2 cellular contexts compared by ENCODE assay signal in the genomic region with DNA sequence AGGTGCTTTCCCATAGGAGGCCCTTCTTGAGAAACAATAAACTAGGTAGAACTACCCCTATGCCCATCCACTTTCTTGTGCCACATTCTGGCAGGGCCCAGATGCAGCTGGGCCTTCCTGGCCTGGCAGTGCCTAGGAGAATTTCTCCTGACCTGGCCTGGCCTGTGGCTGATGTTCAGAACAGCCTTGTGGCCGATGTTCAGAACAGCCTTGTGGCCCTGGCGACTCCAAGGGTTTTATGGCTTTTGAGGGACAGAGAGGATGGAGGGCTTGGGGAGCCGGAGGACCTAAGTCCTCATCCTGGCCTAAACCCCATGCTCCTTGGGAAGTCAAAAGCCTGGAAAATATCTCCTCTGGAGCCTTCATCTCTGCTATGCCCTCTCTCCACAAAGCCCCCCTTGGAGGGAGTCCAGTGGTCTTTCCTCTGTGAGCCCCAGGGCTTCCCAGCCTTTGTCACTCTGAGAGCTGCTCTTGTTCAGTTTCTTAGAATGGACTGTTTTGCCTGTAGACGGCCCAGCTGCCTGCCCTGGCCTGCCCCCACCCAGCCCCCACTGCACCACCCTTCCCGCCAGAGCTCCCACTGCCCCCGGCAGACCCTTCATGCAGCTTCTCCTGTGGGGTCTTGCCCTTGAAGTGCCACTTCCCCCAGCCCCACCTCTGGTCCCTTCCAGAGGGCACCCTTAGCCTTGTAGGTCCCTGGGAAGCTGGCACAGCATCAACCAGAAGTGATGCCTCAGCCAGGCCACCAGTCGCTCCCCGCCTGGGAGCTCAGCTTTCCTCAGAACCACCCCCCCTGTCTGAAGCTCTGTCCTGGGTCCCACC.
TF ChIP-seq lines count a peak whose summit lies in the region.

No MANE protein-coding gene starts in this region.

TF ChIP-seq in SK-N-SH treated with all-trans-retinoic acid at 6 μM for 48 hours, 23 proteins besides CTCF, POLR2A, EP300 and RAD21 (continued from another document):
- TF ChIP-seq ZFP3 (CRISPR knock-in tag; IDR thresholded peaks at IDR 0.05), result no peak
- no peak for TF ChIP-seq BACH2 (CRISPR knock-in tag; IDR thresholded peaks at IDR 0.05; ENCODE audit: borderline replicate concordance)
- no peak for TF ChIP-seq ARNTL (CRISPR knock-in tag; IDR thresholded peaks at IDR 0.05; ENCODE audit: borderline replicate concordance, low read depth)
- TF ChIP-seq TCF4 (CRISPR knock-in tag; IDR thresholded peaks at IDR 0.05; ENCODE audit: borderline replicate concordance), result no peak
- TF ChIP-seq, protein P1, sequence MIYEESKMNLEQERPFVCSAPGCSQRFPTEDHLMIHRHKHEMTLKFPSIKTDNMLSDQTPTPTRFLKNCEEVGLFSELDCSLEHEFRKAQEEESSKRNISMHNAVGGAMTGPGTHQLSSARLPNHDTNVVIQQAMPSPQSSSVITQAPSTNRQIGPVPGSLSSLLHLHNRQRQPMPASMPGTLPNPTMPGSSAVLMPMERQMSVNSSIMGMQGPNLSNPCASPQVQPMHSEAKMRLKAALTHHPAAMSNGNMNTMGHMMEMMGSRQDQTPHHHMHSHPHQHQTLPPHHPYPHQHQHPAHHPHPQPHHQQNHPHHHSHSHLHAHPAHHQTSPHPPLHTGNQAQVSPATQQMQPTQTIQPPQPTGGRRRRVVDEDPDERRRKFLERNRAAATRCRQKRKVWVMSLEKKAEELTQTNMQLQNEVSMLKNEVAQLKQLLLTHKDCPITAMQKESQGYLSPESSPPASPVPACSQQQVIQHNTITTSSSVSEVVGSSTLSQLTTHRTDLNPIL (CRISPR knock-in tag; IDR thresholded peaks at IDR 0.05; ENCODE audit: low read depth), result no peak
- TF ChIP-seq, protein P2, sequence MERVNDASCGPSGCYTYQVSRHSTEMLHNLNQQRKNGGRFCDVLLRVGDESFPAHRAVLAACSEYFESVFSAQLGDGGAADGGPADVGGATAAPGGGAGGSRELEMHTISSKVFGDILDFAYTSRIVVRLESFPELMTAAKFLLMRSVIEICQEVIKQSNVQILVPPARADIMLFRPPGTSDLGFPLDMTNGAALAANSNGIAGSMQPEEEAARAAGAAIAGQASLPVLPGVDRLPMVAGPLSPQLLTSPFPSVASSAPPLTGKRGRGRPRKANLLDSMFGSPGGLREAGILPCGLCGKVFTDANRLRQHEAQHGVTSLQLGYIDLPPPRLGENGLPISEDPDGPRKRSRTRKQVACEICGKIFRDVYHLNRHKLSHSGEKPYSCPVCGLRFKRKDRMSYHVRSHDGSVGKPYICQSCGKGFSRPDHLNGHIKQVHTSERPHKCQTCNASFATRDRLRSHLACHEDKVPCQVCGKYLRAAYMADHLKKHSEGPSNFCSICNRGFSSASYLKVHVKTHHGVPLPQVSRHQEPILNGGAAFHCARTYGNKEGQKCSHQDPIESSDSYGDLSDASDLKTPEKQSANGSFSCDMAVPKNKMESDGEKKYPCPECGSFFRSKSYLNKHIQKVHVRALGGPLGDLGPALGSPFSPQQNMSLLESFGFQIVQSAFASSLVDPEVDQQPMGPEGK (CRISPR knock-in tag; IDR thresholded peaks at IDR 0.05; ENCODE audit: borderline replicate concordance), result no peak
- TF ChIP-seq, protein P3, sequence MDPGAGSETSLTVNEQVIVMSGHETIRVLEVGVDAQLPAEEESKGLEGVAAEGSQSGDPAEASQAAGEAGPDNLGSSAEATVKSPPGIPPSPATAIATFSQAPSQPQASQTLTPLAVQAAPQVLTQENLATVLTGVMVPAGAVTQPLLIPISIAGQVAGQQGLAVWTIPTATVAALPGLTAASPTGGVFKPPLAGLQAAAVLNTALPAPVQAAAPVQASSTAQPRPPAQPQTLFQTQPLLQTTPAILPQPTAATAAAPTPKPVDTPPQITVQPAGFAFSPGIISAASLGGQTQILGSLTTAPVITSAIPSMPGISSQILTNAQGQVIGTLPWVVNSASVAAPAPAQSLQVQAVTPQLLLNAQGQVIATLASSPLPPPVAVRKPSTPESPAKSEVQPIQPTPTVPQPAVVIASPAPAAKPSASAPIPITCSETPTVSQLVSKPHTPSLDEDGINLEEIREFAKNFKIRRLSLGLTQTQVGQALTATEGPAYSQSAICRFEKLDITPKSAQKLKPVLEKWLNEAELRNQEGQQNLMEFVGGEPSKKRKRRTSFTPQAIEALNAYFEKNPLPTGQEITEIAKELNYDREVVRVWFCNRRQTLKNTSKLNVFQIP (CRISPR knock-in tag; IDR thresholded peaks at IDR 0.05; ENCODE audit: borderline replicate concordance, low read depth), result no peak
- TF ChIP-seq, protein P4, sequence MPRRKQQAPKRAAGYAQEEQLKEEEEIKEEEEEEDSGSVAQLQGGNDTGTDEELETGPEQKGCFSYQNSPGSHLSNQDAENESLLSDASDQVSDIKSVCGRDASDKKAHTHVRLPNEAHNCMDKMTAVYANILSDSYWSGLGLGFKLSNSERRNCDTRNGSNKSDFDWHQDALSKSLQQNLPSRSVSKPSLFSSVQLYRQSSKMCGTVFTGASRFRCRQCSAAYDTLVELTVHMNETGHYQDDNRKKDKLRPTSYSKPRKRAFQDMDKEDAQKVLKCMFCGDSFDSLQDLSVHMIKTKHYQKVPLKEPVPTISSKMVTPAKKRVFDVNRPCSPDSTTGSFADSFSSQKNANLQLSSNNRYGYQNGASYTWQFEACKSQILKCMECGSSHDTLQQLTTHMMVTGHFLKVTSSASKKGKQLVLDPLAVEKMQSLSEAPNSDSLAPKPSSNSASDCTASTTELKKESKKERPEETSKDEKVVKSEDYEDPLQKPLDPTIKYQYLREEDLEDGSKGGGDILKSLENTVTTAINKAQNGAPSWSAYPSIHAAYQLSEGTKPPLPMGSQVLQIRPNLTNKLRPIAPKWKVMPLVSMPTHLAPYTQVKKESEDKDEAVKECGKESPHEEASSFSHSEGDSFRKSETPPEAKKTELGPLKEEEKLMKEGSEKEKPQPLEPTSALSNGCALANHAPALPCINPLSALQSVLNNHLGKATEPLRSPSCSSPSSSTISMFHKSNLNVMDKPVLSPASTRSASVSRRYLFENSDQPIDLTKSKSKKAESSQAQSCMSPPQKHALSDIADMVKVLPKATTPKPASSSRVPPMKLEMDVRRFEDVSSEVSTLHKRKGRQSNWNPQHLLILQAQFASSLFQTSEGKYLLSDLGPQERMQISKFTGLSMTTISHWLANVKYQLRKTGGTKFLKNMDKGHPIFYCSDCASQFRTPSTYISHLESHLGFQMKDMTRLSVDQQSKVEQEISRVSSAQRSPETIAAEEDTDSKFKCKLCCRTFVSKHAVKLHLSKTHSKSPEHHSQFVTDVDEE (CRISPR knock-in tag; IDR thresholded peaks at IDR 0.05), result no peak
- TF ChIP-seq ZNF8 (CRISPR knock-in tag; IDR thresholded peaks at IDR 0.05), result no peak

TF ChIP-seq in SK-N-SH, 30 proteins besides CTCF, POLR2A, EP300 and RAD21 (continued from another document):
- TF ChIP-seq, protein P5, sequence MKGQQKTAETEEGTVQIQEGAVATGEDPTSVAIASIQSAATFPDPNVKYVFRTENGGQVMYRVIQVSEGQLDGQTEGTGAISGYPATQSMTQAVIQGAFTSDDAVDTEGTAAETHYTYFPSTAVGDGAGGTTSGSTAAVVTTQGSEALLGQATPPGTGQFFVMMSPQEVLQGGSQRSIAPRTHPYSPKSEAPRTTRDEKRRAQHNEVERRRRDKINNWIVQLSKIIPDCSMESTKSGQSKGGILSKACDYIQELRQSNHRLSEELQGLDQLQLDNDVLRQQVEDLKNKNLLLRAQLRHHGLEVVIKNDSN (IDR thresholded peaks at IDR 0.05; ENCODE audit: borderline replicate concordance, low read depth), result no peak
- TF ChIP-seq, protein P6, sequence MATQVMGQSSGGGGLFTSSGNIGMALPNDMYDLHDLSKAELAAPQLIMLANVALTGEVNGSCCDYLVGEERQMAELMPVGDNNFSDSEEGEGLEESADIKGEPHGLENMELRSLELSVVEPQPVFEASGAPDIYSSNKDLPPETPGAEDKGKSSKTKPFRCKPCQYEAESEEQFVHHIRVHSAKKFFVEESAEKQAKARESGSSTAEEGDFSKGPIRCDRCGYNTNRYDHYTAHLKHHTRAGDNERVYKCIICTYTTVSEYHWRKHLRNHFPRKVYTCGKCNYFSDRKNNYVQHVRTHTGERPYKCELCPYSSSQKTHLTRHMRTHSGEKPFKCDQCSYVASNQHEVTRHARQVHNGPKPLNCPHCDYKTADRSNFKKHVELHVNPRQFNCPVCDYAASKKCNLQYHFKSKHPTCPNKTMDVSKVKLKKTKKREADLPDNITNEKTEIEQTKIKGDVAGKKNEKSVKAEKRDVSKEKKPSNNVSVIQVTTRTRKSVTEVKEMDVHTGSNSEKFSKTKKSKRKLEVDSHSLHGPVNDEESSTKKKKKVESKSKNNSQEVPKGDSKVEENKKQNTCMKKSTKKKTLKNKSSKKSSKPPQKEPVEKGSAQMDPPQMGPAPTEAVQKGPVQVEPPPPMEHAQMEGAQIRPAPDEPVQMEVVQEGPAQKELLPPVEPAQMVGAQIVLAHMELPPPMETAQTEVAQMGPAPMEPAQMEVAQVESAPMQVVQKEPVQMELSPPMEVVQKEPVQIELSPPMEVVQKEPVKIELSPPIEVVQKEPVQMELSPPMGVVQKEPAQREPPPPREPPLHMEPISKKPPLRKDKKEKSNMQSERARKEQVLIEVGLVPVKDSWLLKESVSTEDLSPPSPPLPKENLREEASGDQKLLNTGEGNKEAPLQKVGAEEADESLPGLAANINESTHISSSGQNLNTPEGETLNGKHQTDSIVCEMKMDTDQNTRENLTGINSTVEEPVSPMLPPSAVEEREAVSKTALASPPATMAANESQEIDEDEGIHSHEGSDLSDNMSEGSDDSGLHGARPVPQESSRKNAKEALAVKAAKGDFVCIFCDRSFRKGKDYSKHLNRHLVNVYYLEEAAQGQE (IDR thresholded peaks at IDR 0.05; ENCODE audit: low read depth, low read length), result no peak
- no peak for TF ChIP-seq RXRA (IDR thresholded peaks at IDR 0.05; ENCODE audit: borderline replicate concordance, low read depth)
- TF ChIP-seq FOXM1 (IDR thresholded peaks at IDR 0.05; ENCODE audit: low read depth), result no peak
- TF ChIP-seq YY1 (IDR thresholded peaks at IDR 0.05; ENCODE audit: low read depth), result no peak
- no peak for TF ChIP-seq NFIC (IDR thresholded peaks at IDR 0.05; ENCODE audit: borderline replicate concordance)
- TF ChIP-seq TAF1 (IDR thresholded peaks at IDR 0.05; ENCODE audit: borderline replicate concordance, low read depth, low read length), result no peak
- no peak for TF ChIP-seq ELF1 (IDR thresholded peaks at IDR 0.05)
- TF ChIP-seq MXI1 (IDR thresholded peaks at IDR 0.05; ENCODE audit: low read depth, low read length), result no peak
- TF ChIP-seq, protein P7, sequence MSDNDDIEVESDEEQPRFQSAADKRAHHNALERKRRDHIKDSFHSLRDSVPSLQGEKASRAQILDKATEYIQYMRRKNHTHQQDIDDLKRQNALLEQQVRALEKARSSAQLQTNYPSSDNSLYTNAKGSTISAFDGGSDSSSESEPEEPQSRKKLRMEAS (IDR thresholded peaks at IDR 0.05; ENCODE audit: low read depth), result no peak
- no peak for TF ChIP-seq CHD2 (IDR thresholded peaks at IDR 0.05; ENCODE audit: low read length, partially characterized antibody)
- no peak for TF ChIP-seq TEAD4 (IDR thresholded peaks at IDR 0.05; ENCODE audit: borderline replicate concordance, insufficient read depth)
- no peak for TF ChIP-seq GABPA (IDR thresholded peaks at IDR 0.05; ENCODE audit: low read depth)
- TF ChIP-seq FOSL2 (IDR thresholded peaks at IDR 0.05; ENCODE audit: borderline replicate concordance, low read depth), result no peak
